In the genomic region with DNA sequence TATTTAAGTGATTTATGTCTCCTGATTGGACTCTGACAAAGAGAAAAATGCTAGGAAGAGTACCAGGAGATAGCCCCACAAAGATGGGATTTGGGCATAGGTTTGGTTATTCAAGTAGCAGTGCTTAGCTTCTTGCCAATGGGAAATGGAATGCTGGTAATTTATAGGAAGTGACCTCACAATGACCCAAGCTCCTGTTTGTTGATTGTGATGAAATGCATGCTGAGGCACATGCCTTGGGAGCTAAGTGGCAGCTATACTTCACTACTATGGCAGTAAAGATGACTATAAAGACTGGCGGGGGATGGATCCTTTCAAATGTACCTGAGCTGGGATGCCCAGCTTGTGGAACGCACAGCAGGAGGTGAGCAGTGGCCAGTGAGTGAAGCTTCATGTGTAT, we compare ENCODE assay signal across 21 cellular contexts.
"Had no signal": no experiment of that assay in that cellular context is flagged by ENCODE, and none has a peak within 500 bp of the region (broad histone marks: within the 10 kb centered on the region; RNA-seq: fewer than 3 reads in every experiment).

No MANE protein-coding gene starts in this region.

- H3K4me1 ChIP-seq: left lung, prostate gland had no signal

- H3K36me3 ChIP-seq: left lung, prostate gland had no signal

- H3K36me3 Mint-ChIP-seq: activated naive CD8-positive, alpha-beta T cell treated with anti-CD3 and anti-CD28 coated beads for 36 hours; type B pancreatic cell had no signal

- DNase-seq: activated CD4-positive, alpha-beta T cell treated with anti-CD3 and anti-CD28 coated beads for 36 hours; activated CD4-positive, alpha-beta T cell treated with anti-CD3 and anti-CD28 coated beads, Interleukin-2, amount 50 U/mL, for 48 hours; activated naive CD4-positive, alpha-beta T cell; activated naive CD8-positive, alpha-beta T cell treated with anti-CD3 and anti-CD28 coated beads for 36 hours; activated T-cell treated with anti-CD3 and anti-CD28 coated beads, Interleukin-2, amount 50 U/mL, for 1 hour; amygdala; caudate nucleus; endodermal cell; erythroblast; glutamatergic neuron; hippocampal formation; left lung; right cardiac atrium; stimulated activated CD4-positive, alpha-beta T cell treated with anti-CD3 and anti-CD28 coated beads, Interleukin-15, amount 100 ng/mL, for 24 hours; stimulated activated CD4-positive, alpha-beta T cell treated with anti-CD3 and anti-CD28 coated beads, Interleukin-2, amount 100 ng/mL, for 48 hours; stimulated activated naive CD8-positive, alpha-beta T cell treated with anti-CD3 and anti-CD28 coated beads, Interleukin-15, amount 100 ng/mL, for 72 hours; SW 1271 had no signal

- H3K9me3 Mint-ChIP-seq: activated naive CD8-positive, alpha-beta T cell treated with anti-CD3 and anti-CD28 coated beads for 36 hours; activated T-helper 17 cell treated with anti-CD3 and anti-CD28 coated beads, Interleukin-2, amount 50 U/mL, for 72 hours; stimulated activated naive CD8-positive, alpha-beta T cell treated with anti-CD3 and anti-CD28 coated beads, Interleukin-15, amount 100 ng/mL, for 72 hours; type B pancreatic cell had no signal

- H3K9me3 ChIP-seq: left lung, prostate gland had no signal

- H3K27me3 ChIP-seq: left lung had no signal

- H3K27ac ChIP-seq: left lung, prostate gland, skin epidermis had no signal

- H3K27ac Mint-ChIP-seq: activated CD4-positive, alpha-beta T cell treated with anti-CD3 and anti-CD28 coated beads for 36 hours; activated naive CD8-positive, alpha-beta T cell treated with anti-CD3 and anti-CD28 coated beads for 36 hours; activated T-helper 17 cell treated with anti-CD3 and anti-CD28 coated beads, Interleukin-2, amount 50 U/mL, for 72 hours; endodermal cell; type B pancreatic cell had no signal

- H3K27me3 Mint-ChIP-seq: activated naive CD8-positive, alpha-beta T cell treated with anti-CD3 and anti-CD28 coated beads for 36 hours had no signal

- H3K4me3 Mint-ChIP-seq: activated CD4-positive, alpha-beta T cell treated with anti-CD3 and anti-CD28 coated beads for 36 hours; activated naive CD8-positive, alpha-beta T cell treated with anti-CD3 and anti-CD28 coated beads for 36 hours; activated T-helper 17 cell treated with anti-CD3 and anti-CD28 coated beads, Interleukin-2, amount 50 U/mL, for 72 hours; endodermal cell; stimulated activated naive CD8-positive, alpha-beta T cell treated with anti-CD3 and anti-CD28 coated beads, Interleukin-15, amount 100 ng/mL, for 72 hours; type B pancreatic cell had no signal

- H3K4me3 ChIP-seq: left lung, prostate gland, skin epidermis had no signal

- H3K4me1 Mint-ChIP-seq: activated CD4-positive, alpha-beta T cell treated with anti-CD3 and anti-CD28 coated beads for 36 hours; activated naive CD8-positive, alpha-beta T cell treated with anti-CD3 and anti-CD28 coated beads for 36 hours; activated T-helper 17 cell treated with anti-CD3 and anti-CD28 coated beads, Interleukin-2, amount 50 U/mL, for 72 hours; stimulated activated naive CD8-positive, alpha-beta T cell treated with anti-CD3 and anti-CD28 coated beads, Interleukin-15, amount 100 ng/mL, for 72 hours had no signal

- ATAC-seq: activated CD4-positive, alpha-beta T cell treated with anti-CD3 and anti-CD28 coated beads for 36 hours; activated T-helper 17 cell treated with anti-CD3 and anti-CD28 coated beads, Interleukin-2, amount 50 U/mL, for 72 hours; left lung; right cardiac atrium; stimulated activated naive CD8-positive, alpha-beta T cell treated with anti-CD3 and anti-CD28 coated beads, Interleukin-15, amount 100 ng/mL, for 72 hours had no signal
